ENCODE assay signal across 35 cellular contexts in genomic region chr3:162546910-162547309, GRCh38.
"Had no signal": no experiment of that assay in that cellular context is flagged by ENCODE, and none has a peak within 500 bp of the region (broad histone marks: within the 10 kb centered on the region; RNA-seq: fewer than 3 reads in every experiment).

No MANE protein-coding gene starts in this region.

- H3K4me3 ChIP-seq: MG63 had no signal

- H3K36me3 ChIP-seq: MG63 had no signal

- DNase-seq: Karpas-422, Kasumi-1, MG63, MM.1S, MV-4-11, NCI-H1048, NCI-H1092, NCI-H1092 treated with DMSO at 0.1 percent for 48 hours, NCI-H1105, NCI-H1105 treated with DMSO at 0.1 percent for 48 hours, NCI-H1417, NCI-H1417 treated with DMSO at 0.1 percent for 48 hours, NCI-H1436, NCI-H1436 treated with DMSO at 0.1 percent for 48 hours, NCI-H146, NCI-H1694, NCI-H1694 treated with DMSO at 0.1 percent for 48 hours, NCI-H187, NCI-H187 treated with DMSO at 0.1 percent for 48 hours, NCI-H1930, NCI-H2029, NCI-H2029 treated with DMSO at 0.1 percent for 48 hours, NCI-H2081, NCI-H2081 treated with DMSO at 0.1 percent for 48 hours, NCI-H2107, NCI-H2171, NCI-H2171 treated with DMSO at 0.1 percent for 48 hours, NCI-H2227 treated with DMSO at 0.1 percent for 48 hours, NCI-H226, NCI-H345, NCI-H446, NCI-H446 treated with DMSO at 0.1 percent for 48 hours, NCI-H510A, NCI-H510A treated with DMSO at 0.1 percent for 48 hours, NCI-H524 had no signal

- H3K27me3 ChIP-seq: MG63 had no signal
